In the genomic region with DNA sequence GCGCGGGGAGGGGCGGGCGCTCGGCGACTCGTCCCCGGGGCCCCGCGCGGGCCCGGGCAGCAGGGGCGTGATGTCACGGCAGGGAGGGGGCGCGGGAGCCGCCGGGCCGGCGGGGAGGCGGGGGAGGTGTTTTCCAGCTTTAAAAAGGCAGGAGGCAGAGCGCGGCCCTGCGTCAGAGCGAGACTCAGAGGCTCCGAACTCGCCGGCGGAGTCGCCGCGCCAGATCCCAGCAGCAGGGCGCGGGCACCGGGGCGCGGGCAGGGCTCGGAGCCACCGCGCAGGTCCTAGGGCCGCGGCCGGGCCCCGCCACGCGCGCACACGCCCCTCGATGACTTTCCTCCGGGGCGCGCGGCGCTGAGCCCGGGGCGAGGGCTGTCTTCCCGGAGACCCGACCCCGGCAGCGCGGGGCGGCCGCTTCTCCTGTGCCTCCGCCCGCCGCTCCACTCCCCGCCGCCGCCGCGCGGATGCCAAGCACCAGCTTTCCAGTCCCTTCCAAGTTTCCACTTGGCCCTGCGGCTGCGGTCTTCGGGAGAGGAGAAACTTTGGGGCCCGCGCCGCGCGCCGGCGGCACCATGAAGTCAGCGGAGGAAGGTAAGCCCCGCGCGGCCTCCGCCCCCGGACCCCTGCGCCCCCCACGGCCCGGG, we compare ENCODE assay signal across 8 cellular contexts. TPM values are rescaled to one million over a fixed set of nuclear protein-coding genes. Genes with fewer than 3 reads are reported as not detected.
DNase-seq lines count a peak whose midpoint lies in the region; ATAC-seq and TF ChIP-seq lines count a peak whose summit lies in the region.

A gene (plus strand): TSS at position 170 of the 644 bp plus-strand sequence. CDS start 295 bp downstream, at position 465.

- peaks cover 3% of the 10 kb centered on the region for H3K36me3 Mint-ChIP-seq in activated B cell treated with CpG ODN at 0.5 μM for 24 hours (ENCODE audit: low read depth)

- no peaks in the 10 kb centered on the region for H3K9me3 Mint-ChIP-seq in activated B cell treated with CpG ODN at 0.5 μM for 24 hours

- no peaks in the 10 kb centered on the region for H3K27me3 Mint-ChIP-seq in activated B cell treated with CpG ODN at 0.5 μM for 24 hours

- TF ChIP-seq CTCF in activated B cell treated with CpG ODN at 0.5 μM for 24 hours (IDR thresholded peaks at IDR 0.05) = no peak

- H3K4me1 Mint-ChIP-seq in activated B cell treated with CpG ODN at 0.5 μM for 24 hours = peaks cover 42% of the 10 kb centered on the region

- H3K27ac Mint-ChIP-seq in activated B cell treated with CpG ODN at 0.5 μM for 24 hours = peak within 1 kb of the TSS; percentile 80

- POLR2A ChIA-PET in activated B cell treated with CpG ODN at 0.5 μM for 24 hours (lab: Charles Lee) = interaction anchor here (0.7 to 4.0 kb wide), 15 partner anchors 8 to 283 kb away, joined by 3 to 38 read pairs (median 6); no protein-coding TSS in a partner anchor

- CTCF ChIA-PET in activated B cell treated with CpG ODN at 0.5 μM for 24 hours (lab: Charles Lee) = interaction anchor here (0.6 to 4.4 kb wide), 11 partner anchors 10 to 247 kb away, joined by 3 to 30 read pairs (median 6); no protein-coding TSS in a partner anchor

- DNase-seq in GM03348 (ENCODE audit: low spot score) (peak; percentile 88), LHCN-M2 (ENCODE audit: low read depth) (peak; percentile 42), activated B cell treated with CpG ODN at 0.5 μM for 24 hours (peak; percentile 71), left kidney (ENCODE audit: low read depth, low spot score) (peak; percentile 90), superior temporal gyrus (ENCODE audit: extremely low spot score) (no peak)
- peak; percentile 74 for DNase-seq in central memory CD4-positive, alpha-beta T cell
- DNase-seq in stimulated activated CD4-positive, alpha-beta T cell treated with anti-CD3 and anti-CD28 coated beads, Interleukin-4, amount 100 ng/mL, for 24 hours = peak; percentile 87

- H3K4me3 Mint-ChIP-seq in activated B cell treated with CpG ODN at 0.5 μM for 24 hours = peak within 1 kb of the TSS; percentile 86

- ATAC-seq in activated B cell treated with CpG ODN at 0.5 μM for 24 hours (ENCODE audit: low read depth) (peak; percentile 30), HG03439 (IDR thresholded peaks at IDR 0.05; ENCODE audit: unreplicated experiment) (no peak)

- intact Hi-C loops in activated B cell treated with CpG ODN at 0.5 μM for 24 hours (cut with micrococcal nuclease) = loop anchor here (1.0 to 2.0 kb wide), 3 partner anchors 9 to 283 kb away; a partner anchor contains a TSS

RNA-seq across cellular contexts. Expression of the gene that starts here (rescaled TPM):
- total RNA-seq in LHCN-M2 (2014; rRNA removed) (3.9 and 4.5 TPM in 2 replicates), activated B cell treated with CpG ODN at 0.5 μM for 24 hours (49.0 and 52.6 TPM in 2 replicates)
- 6.7 TPM for polyA plus RNA-seq in LHCN-M2 (2012)
